2 cellular contexts compared by ENCODE assay signal in genomic region chr18:58263733-58264469, GRCh38.
TF ChIP-seq lines count a peak whose summit lies in the region.

No MANE protein-coding gene starts in this region.

TF ChIP-seq in Ishikawa, 13 proteins besides CTCF, POLR2A, EP300 and RAD21 (continued from another document):
- TF ChIP-seq, protein P1, sequence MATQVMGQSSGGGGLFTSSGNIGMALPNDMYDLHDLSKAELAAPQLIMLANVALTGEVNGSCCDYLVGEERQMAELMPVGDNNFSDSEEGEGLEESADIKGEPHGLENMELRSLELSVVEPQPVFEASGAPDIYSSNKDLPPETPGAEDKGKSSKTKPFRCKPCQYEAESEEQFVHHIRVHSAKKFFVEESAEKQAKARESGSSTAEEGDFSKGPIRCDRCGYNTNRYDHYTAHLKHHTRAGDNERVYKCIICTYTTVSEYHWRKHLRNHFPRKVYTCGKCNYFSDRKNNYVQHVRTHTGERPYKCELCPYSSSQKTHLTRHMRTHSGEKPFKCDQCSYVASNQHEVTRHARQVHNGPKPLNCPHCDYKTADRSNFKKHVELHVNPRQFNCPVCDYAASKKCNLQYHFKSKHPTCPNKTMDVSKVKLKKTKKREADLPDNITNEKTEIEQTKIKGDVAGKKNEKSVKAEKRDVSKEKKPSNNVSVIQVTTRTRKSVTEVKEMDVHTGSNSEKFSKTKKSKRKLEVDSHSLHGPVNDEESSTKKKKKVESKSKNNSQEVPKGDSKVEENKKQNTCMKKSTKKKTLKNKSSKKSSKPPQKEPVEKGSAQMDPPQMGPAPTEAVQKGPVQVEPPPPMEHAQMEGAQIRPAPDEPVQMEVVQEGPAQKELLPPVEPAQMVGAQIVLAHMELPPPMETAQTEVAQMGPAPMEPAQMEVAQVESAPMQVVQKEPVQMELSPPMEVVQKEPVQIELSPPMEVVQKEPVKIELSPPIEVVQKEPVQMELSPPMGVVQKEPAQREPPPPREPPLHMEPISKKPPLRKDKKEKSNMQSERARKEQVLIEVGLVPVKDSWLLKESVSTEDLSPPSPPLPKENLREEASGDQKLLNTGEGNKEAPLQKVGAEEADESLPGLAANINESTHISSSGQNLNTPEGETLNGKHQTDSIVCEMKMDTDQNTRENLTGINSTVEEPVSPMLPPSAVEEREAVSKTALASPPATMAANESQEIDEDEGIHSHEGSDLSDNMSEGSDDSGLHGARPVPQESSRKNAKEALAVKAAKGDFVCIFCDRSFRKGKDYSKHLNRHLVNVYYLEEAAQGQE (IDR thresholded peaks at IDR 0.05; ENCODE audit: low read depth) = no peak
- no peak for TF ChIP-seq CEBPB (IDR thresholded peaks at IDR 0.05)
- TF ChIP-seq USF1 (IDR thresholded peaks at IDR 0.05) = no peak
- TF ChIP-seq, protein P2, sequence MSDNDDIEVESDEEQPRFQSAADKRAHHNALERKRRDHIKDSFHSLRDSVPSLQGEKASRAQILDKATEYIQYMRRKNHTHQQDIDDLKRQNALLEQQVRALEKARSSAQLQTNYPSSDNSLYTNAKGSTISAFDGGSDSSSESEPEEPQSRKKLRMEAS (IDR thresholded peaks at IDR 0.05) = no peak
- TF ChIP-seq NFIC (IDR thresholded peaks at IDR 0.05) = no peak
- no peak for TF ChIP-seq EGR1 (IDR thresholded peaks at IDR 0.05)
- TF ChIP-seq YY1 (IDR thresholded peaks at IDR 0.05; ENCODE audit: low read depth) = no peak
- no peak for TF ChIP-seq TCF12 (IDR thresholded peaks at IDR 0.05; ENCODE audit: low read depth)
- TF ChIP-seq FOXM1 (IDR thresholded peaks at IDR 0.05; ENCODE audit: borderline replicate concordance, low read depth) = no peak; the same call in 1 of the 2 replicates
- no peak for TF ChIP-seq CREB1 (IDR thresholded peaks at IDR 0.05; ENCODE audit: low read depth)
- no peak for TF ChIP-seq TEAD4 (IDR thresholded peaks at IDR 0.05)

TF ChIP-seq in GM12878, 131 proteins besides CTCF, POLR2A, EP300 and RAD21 (continued from another document):
- TF ChIP-seq, protein P3, sequence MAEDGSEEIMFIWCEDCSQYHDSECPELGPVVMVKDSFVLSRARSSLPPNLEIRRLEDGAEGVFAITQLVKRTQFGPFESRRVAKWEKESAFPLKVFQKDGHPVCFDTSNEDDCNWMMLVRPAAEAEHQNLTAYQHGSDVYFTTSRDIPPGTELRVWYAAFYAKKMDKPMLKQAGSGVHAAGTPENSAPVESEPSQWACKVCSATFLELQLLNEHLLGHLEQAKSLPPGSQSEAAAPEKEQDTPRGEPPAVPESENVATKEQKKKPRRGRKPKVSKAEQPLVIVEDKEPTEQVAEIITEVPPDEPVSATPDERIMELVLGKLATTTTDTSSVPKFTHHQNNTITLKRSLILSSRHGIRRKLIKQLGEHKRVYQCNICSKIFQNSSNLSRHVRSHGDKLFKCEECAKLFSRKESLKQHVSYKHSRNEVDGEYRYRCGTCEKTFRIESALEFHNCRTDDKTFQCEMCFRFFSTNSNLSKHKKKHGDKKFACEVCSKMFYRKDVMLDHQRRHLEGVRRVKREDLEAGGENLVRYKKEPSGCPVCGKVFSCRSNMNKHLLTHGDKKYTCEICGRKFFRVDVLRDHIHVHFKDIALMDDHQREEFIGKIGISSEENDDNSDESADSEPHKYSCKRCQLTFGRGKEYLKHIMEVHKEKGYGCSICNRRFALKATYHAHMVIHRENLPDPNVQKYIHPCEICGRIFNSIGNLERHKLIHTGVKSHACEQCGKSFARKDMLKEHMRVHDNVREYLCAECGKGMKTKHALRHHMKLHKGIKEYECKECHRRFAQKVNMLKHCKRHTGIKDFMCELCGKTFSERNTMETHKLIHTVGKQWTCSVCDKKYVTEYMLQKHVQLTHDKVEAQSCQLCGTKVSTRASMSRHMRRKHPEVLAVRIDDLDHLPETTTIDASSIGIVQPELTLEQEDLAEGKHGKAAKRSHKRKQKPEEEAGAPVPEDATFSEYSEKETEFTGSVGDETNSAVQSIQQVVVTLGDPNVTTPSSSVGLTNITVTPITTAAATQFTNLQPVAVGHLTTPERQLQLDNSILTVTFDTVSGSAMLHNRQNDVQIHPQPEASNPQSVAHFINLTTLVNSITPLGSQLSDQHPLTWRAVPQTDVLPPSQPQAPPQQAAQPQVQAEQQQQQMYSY (CRISPR knock-in tag; IDR thresholded peaks at IDR 0.05) = no peak
- no peak for TF ChIP-seq SIX5 (IDR thresholded peaks at IDR 0.05; ENCODE audit: low read depth, low read length, severe bottlenecking)
TF ChIP-seq in GM12878: peak in this region for 0.
